ENCODE assay signal across 27 cellular contexts in genomic region chr9:83151627-83152137, GRCh38.
"Had no signal": no experiment of that assay in that cellular context is flagged by ENCODE, and none has a peak within 500 bp of the region (broad histone marks: within the 10 kb centered on the region; RNA-seq: fewer than 3 reads in every experiment).

No MANE protein-coding gene starts in this region.

- H3K4me2 ChIP-seq: neural progenitor cell, smooth muscle cell had no signal

- H3K4me1 ChIP-seq: lower lobe of right lung, neural progenitor cell, right atrium auricular region, suprapubic skin, tibial artery, upper lobe of right lung had no signal

- H3K27ac Mint-ChIP-seq: naive B cell; natural killer cell; nephron progenitor cell; neural progenitor cell; stimulated activated naive B cell treated with anti-CD40 and anti-IgM and Interleukin-4, amounts not matched to agents 10 μg/mL and 1 μg/mL and 100 μg/mL, for 72 hours had no signal

- DNase-seq: hippocampal formation; kidney glomerular epithelial cell; left cardiac atrium; left ventricle myocardium superior; lower lobe of right lung; mammary epithelial cell; mesenchymal stem cell; naive B cell; natural killer cell; nephron progenitor cell; occipital lobe; right lobe of liver; stimulated activated CD4-positive, alpha-beta T cell treated with anti-CD3 and anti-CD28 coated beads, Interleukin-1b, Interleukin-23, amount 100 ng/mL, for 48 hours; stimulated activated CD4-positive, alpha-beta T cell treated with anti-CD3 and anti-CD28 coated beads, Interleukin-4, amount 100 ng/mL, for 1 hour; stimulated activated naive B cell treated with anti-CD40 and anti-IgM and Interleukin-4, amounts not matched to agents 10 μg/mL and 1 μg/mL and 100 μg/mL, for 72 hours; stimulated activated naive CD8-positive, alpha-beta T cell treated with anti-CD3 and anti-CD28 coated beads, Interleukin-15, Interleukin-2, amounts not matched to agents 100 U/mL and 50 U/mL, for 24 hours; tibial artery; trophoblast cell; upper lobe of right lung had no signal

- H3K9me3 ChIP-seq: lower lobe of right lung, neutrophil, right lobe of liver, suprapubic skin, thoracic aorta, upper lobe of right lung had no signal

- H2AFZ ChIP-seq: neural progenitor cell had no signal

- H3K4me3 ChIP-seq: lower lobe of right lung, neural progenitor cell, right atrium auricular region, right lobe of liver, smooth muscle cell, suprapubic skin, thoracic aorta, tibial artery, upper lobe of right lung had no signal

- H3K27me3 ChIP-seq: neural progenitor cell, neutrophil, right atrium auricular region, right lobe of liver, suprapubic skin, tibial artery, upper lobe of right lung had no signal

- H3K36me3 Mint-ChIP-seq: naive B cell; natural killer cell; neural progenitor cell; stimulated activated naive B cell treated with anti-CD40 and anti-IgM and Interleukin-4, amounts not matched to agents 10 μg/mL and 1 μg/mL and 100 μg/mL, for 72 hours had no signal

- H3K27me3 Mint-ChIP-seq: naive B cell, progenitor cell of endocrine pancreas had no signal

- ATAC-seq: left cardiac atrium; left lobe of liver; left ventricle myocardium superior; lower lobe of right lung; natural killer cell; right lobe of liver; stimulated activated naive B cell treated with anti-CD40 and anti-IgM and Interleukin-4, amounts not matched to agents 10 μg/mL and 1 μg/mL and 100 μg/mL, for 72 hours; stimulated activated naive CD8-positive, alpha-beta T cell treated with anti-CD3 and anti-CD28 coated beads, Interleukin-15, Interleukin-2, amounts not matched to agents 100 U/mL and 50 U/mL, for 24 hours; upper lobe of right lung had no signal

- H3K4me1 Mint-ChIP-seq: naive B cell; natural killer cell; neural progenitor cell; stimulated activated naive B cell treated with anti-CD40 and anti-IgM and Interleukin-4, amounts not matched to agents 10 μg/mL and 1 μg/mL and 100 μg/mL, for 72 hours had no signal

- H3K27ac ChIP-seq: lower lobe of right lung, neural progenitor cell, neutrophil, right atrium auricular region, right lobe of liver, suprapubic skin, thoracic aorta, tibial artery, upper lobe of right lung had no signal

- H3K36me3 ChIP-seq: lower lobe of right lung, neural progenitor cell, neutrophil, right atrium auricular region, right lobe of liver, suprapubic skin, thoracic aorta, tibial artery, upper lobe of right lung had no signal

- H3K4me3 Mint-ChIP-seq: naive B cell; natural killer cell; nephron progenitor cell; neural progenitor cell; stimulated activated naive B cell treated with anti-CD40 and anti-IgM and Interleukin-4, amounts not matched to agents 10 μg/mL and 1 μg/mL and 100 μg/mL, for 72 hours had no signal
